ENCODE assay signal across 16 cellular contexts in genomic region chr20:47346172-47346571, GRCh38. TPM values are rescaled to one million over a fixed set of nuclear protein-coding genes. Genes with fewer than 3 reads are reported as not detected.
A peak's percentile ranks its signal among the peaks of the same experiment; 100 is the strongest.
DNase-seq lines count a peak whose midpoint lies in the region; ATAC-seq and TF ChIP-seq lines count a peak whose summit lies in the region.
"Had no signal": no experiment of that assay in that cellular context is flagged by ENCODE, and none has a peak within 500 bp of the region (broad histone marks: within the 10 kb centered on the region; RNA-seq: fewer than 3 reads in every experiment).

No MANE protein-coding gene starts in this region.

- peak overlapping the region; percentile 56 for H3K27ac Mint-ChIP-seq in activated T-helper 17 cell treated with anti-CD3 and anti-CD28 coated beads, Interleukin-2, amount 50 U/mL, for 72 hours

- WGBS in right lobe of liver (ENCODE audit: insufficient coverage, low coverage, low lambda C conversion rate, missing lambda C conversion rate) = 80% methylated on average over 1 of the region's 3 CpGs

- peaks cover 17% of the 10 kb centered on the region for H3K36me3 Mint-ChIP-seq in activated T-cell treated with anti-CD3 and anti-CD28 coated beads, Interleukin-2, amount 50 U/mL, for 4 hours (ENCODE audit: insufficient read depth)
- peaks cover 36% of the 10 kb centered on the region for H3K36me3 Mint-ChIP-seq in activated T-helper 17 cell treated with anti-CD3 and anti-CD28 coated beads, Interleukin-2, amount 50 U/mL, for 72 hours (ENCODE audit: low read depth)

- no peak for DNase-seq in activated T-cell treated with anti-CD3 and anti-CD28 coated beads, Interleukin-2, amount 50 U/mL, for 4 hours
- DNase-seq in activated T-cell treated with anti-CD3 and anti-CD28 coated beads for 4 hours (no peak), right lobe of liver (peak in 2 of 3 donors; percentile 10 to 24), superior temporal gyrus (ENCODE audit: extremely low spot score) (peak; percentile 3), ecto neural progenitor cell (ENCODE audit: low spot score) (no peak), left colon (no peak)
- DNase-seq: ACHN; activated CD4-positive, alpha-beta T cell treated with anti-CD3 and anti-CD28 coated beads for 48 hours; DMS53; GM23248; NCI-H187; stimulated activated CD4-positive, alpha-beta T cell treated with anti-CD3 and anti-CD28 coated beads, Interleukin-4, amount 100 ng/mL, for 4 hours; SW 1271; transverse colon had no signal

- no peaks in the 10 kb centered on the region for H3K27me3 ChIP-seq in right lobe of liver
- H3K27me3 ChIP-seq: transverse colon had no signal

- no peak for TF ChIP-seq POLR2A in right lobe of liver (IDR thresholded peaks at IDR 0.05)

- H3K4me3 ChIP-seq in right lobe of liver = no peak overlapping the region
- H3K4me3 ChIP-seq: GM23248, transverse colon had no signal

- H3K9me3 ChIP-seq in right lobe of liver = no peaks in the 10 kb centered on the region
- H3K9me3 ChIP-seq: transverse colon had no signal

- no peak overlapping the region for H3K4me3 Mint-ChIP-seq in activated T-cell treated with anti-CD3 and anti-CD28 coated beads, Interleukin-2, amount 50 U/mL, for 4 hours
- no peak overlapping the region for H3K4me3 Mint-ChIP-seq in activated T-helper 17 cell treated with anti-CD3 and anti-CD28 coated beads, Interleukin-2, amount 50 U/mL, for 72 hours

- H3K27ac ChIP-seq in right lobe of liver = no peak overlapping the region
- H3K27ac ChIP-seq: GM23248 had no signal

- peaks cover 0 to 48% (median 14%) of the 10 kb centered on the region in 4 donors for H3K4me1 ChIP-seq in right lobe of liver

- intact Hi-C loops in right lobe of liver (cut with DNase I) = no loop called here
- intact Hi-C loops in left colon (cut with DNase I, micrococcal nuclease) = no loop called here

- ATAC-seq in activated T-cell treated with anti-CD3 and anti-CD28 coated beads, Interleukin-2, amount 50 U/mL, for 4 hours = peak; percentile 36 to 46
- ATAC-seq in activated T-helper 17 cell treated with anti-CD3 and anti-CD28 coated beads, Interleukin-2, amount 50 U/mL, for 72 hours (replicated peaks) = no peak
- ATAC-seq in right lobe of liver (no peak), HG03108 (IDR thresholded peaks at IDR 0.05; ENCODE audit: unreplicated experiment) (no peak), left colon (no peak)

- H3K36me3 ChIP-seq in right lobe of liver = no peaks in the 10 kb centered on the region
- H3K36me3 ChIP-seq: transverse colon had no signal

- H3K27me3 Mint-ChIP-seq in activated T-cell treated with anti-CD3 and anti-CD28 coated beads, Interleukin-2, amount 50 U/mL, for 4 hours (ENCODE audit: low read depth) = no peaks in the 10 kb centered on the region
- no peaks in the 10 kb centered on the region for H3K27me3 Mint-ChIP-seq in activated T-helper 17 cell treated with anti-CD3 and anti-CD28 coated beads, Interleukin-2, amount 50 U/mL, for 72 hours

- H3K4me1 Mint-ChIP-seq in activated T-cell treated with anti-CD3 and anti-CD28 coated beads, Interleukin-2, amount 50 U/mL, for 4 hours (ENCODE audit: low read depth) = peaks cover 33% of the 10 kb centered on the region
- H3K4me1 Mint-ChIP-seq in activated T-helper 17 cell treated with anti-CD3 and anti-CD28 coated beads, Interleukin-2, amount 50 U/mL, for 72 hours = peaks cover 20% of the 10 kb centered on the region

- H3K9me3 Mint-ChIP-seq in activated T-cell treated with anti-CD3 and anti-CD28 coated beads, Interleukin-2, amount 50 U/mL, for 4 hours = no peaks in the 10 kb centered on the region
- no peaks in the 10 kb centered on the region for H3K9me3 Mint-ChIP-seq in activated T-helper 17 cell treated with anti-CD3 and anti-CD28 coated beads, Interleukin-2, amount 50 U/mL, for 72 hours

- no peak for TF ChIP-seq CTCF in right lobe of liver (IDR thresholded peaks at IDR 0.05)

RNA-seq across cellular contexts. Expression of gene ZMYND8, which starts 10.3 kb away (rescaled TPM):
- total RNA-seq in activated T-cell treated with anti-CD3 and anti-CD28 coated beads, Interleukin-2, amount 50 U/mL, for 4 hours = 10 to 100 TPM; 15.6 to 18.7 (median 17.5) TPM
- total RNA-seq in activated T-helper 17 cell treated with anti-CD3 and anti-CD28 coated beads, Interleukin-2, amount 50 U/mL, for 72 hours = 10 to 100 TPM; 35.3 to 39.4 TPM
- 10 to 100 TPM in 5 of 6 experiments, 1 to 10 TPM in 1; 7.8 to 25.7 (median 13.8) TPM for total RNA-seq in right lobe of liver
- total RNA-seq in left colon = 10 to 100 TPM; 42.8 to 48.4 TPM

Comparison
In these comparisons a context has a peak if more than half of its experiments do, and no peak if none do; other contexts are left out.
1. ATAC-seq: peak in activated T-cell treated with anti-CD3 and anti-CD28 coated beads, Interleukin-2, amount 50 U/mL, for 4 hours (2 of 2); none in activated T-helper 17 cell treated with anti-CD3 and anti-CD28 coated beads, Interleukin-2, amount 50 U/mL, for 72 hours (single experiment), right lobe of liver (0 of 4), HG03108 (single experiment) and left colon (single experiment).
2. DNase-seq: peak in right lobe of liver (2 of 3) and superior temporal gyrus (single experiment); none in activated T-cell treated with anti-CD3 and anti-CD28 coated beads, Interleukin-2, amount 50 U/mL, for 4 hours (single experiment), activated T-cell treated with anti-CD3 and anti-CD28 coated beads for 4 hours (single experiment), ecto neural progenitor cell (single experiment) and left colon (0 of 2).